Comparison of ENCODE assay signal across 9 cellular contexts in genomic region chr16:728890-729744, GRCh38. TPM values are rescaled to one million over a fixed set of nuclear protein-coding genes. Genes with fewer than 3 reads are reported as not detected.
DNase-seq lines count a peak whose midpoint lies in the region; ATAC-seq and TF ChIP-seq lines count a peak whose summit lies in the region.
"Had no signal": no experiment of that assay in that cellular context is flagged by ENCODE, and none has a peak within 500 bp of the region (broad histone marks: within the 10 kb centered on the region; RNA-seq: fewer than 3 reads in every experiment).

No MANE protein-coding gene starts in this region.

- H3K4me3 ChIP-seq in CD8-positive, alpha-beta memory T cell (ENCODE audit: low read length), result no peak overlapping the region
- no peak overlapping the region for H3K4me3 ChIP-seq in osteoblast (ENCODE audit: insufficient read depth, low read length)

- H3K4me3 Mint-ChIP-seq in CD8-positive, alpha-beta memory T cell, result peak overlapping the region; percentile 13 to 74 (median 49)
- peak overlapping the region in 3 of 4 donors; percentile 45 to 67 (median 51) for H3K4me3 Mint-ChIP-seq in IgD-negative memory B cell
- H3K4me3 Mint-ChIP-seq in central memory CD8-positive, alpha-beta T cell, result peak overlapping the region; percentile 69

- peak overlapping the region in 3 of 8 donors; percentile 27 to 58 (median 53) for H3K27ac Mint-ChIP-seq in CD8-positive, alpha-beta memory T cell
- peak overlapping the region in 2 of 3 donors; percentile 59 to 60 for H3K27ac Mint-ChIP-seq in IgD-negative memory B cell
- H3K27ac Mint-ChIP-seq in central memory CD8-positive, alpha-beta T cell (ENCODE audit: low read depth), result no peak overlapping the region
- H3K27ac Mint-ChIP-seq: mesothelial cell of epicardium had no signal

- no peaks in the 10 kb centered on the region for H3K27me3 ChIP-seq in CD8-positive, alpha-beta memory T cell (ENCODE audit: insufficient read depth, low read length, poor library complexity, severe bottlenecking)
- H3K27me3 ChIP-seq in osteoblast (ENCODE audit: insufficient read depth, low read length), result no peaks in the 10 kb centered on the region

- DNase-seq in CD8-positive, alpha-beta memory T cell, result no peak
- no peak for DNase-seq in central memory CD8-positive, alpha-beta T cell (ENCODE audit: low spot score in 2 of 2)
- peak; percentile 83 for DNase-seq in osteoblast (ENCODE audit: insufficient read length, low spot score, missing footprints)
- no peak for DNase-seq in SHP77 treated with DMSO at 0.1 percent for 48 hours (lab: John Stamatoyannopoulos, UW)
- no peak for DNase-seq in activated CD4-positive, alpha-beta T cell treated with anti-CD3 and anti-CD28 coated beads, Interleukin-2, amount 50 U/mL, for 1 hour

- POLR2A ChIA-PET in CD8-positive, alpha-beta memory T cell (lab: Charles Lee), result interaction anchor here (0.7 to 5.4 kb wide), 6 partner anchors 8 to 59 kb away, joined by 3 to 53 read pairs (median 6); partner anchors contain the start of genes ANTKMT, CHTF18, METRN and RPUSD1

- H3K4me2 ChIP-seq in osteoblast (ENCODE audit: insufficient read depth, low read length), result no peak overlapping the region

- peaks cover 0 to 13% (median 0%) of the 10 kb centered on the region in 3 donors for H3K4me1 Mint-ChIP-seq in CD8-positive, alpha-beta memory T cell
- H3K4me1 Mint-ChIP-seq in IgD-negative memory B cell, result peaks cover 0 to 2% (median 0%) of the 10 kb centered on the region in 3 donors
- H3K4me1 Mint-ChIP-seq in central memory CD8-positive, alpha-beta T cell, result no peaks in the 10 kb centered on the region
- H3K4me1 Mint-ChIP-seq: mesothelial cell of epicardium had no signal

- no peak overlapping the region for H2AFZ ChIP-seq in osteoblast (ENCODE audit: low read length)

- no peak for ATAC-seq in central memory CD8-positive, alpha-beta T cell (replicated peaks; ENCODE audit: extremely low read depth, poor library complexity, severe bottlenecking)
- ATAC-seq in GM18511 (IDR thresholded peaks at IDR 0.05; ENCODE audit: unreplicated experiment) (no peak), HG03159 (IDR thresholded peaks at IDR 0.05; ENCODE audit: unreplicated experiment) (no peak)

- CTCF ChIA-PET in CD8-positive, alpha-beta memory T cell (lab: Charles Lee), result interaction anchor here (2.1 to 18.9 kb wide), 2 partner anchors 12 kb away, joined by 9 to 332 read pairs; partner anchors contain the start of genes ANTKMT, CCDC78, CIAO3 and HAGHL

- peaks cover 4% of the 10 kb centered on the region for H4K20me1 ChIP-seq in osteoblast (ENCODE audit: insufficient read depth, low read length)

- no peak for TF ChIP-seq CTCF in osteoblast (IDR thresholded peaks at IDR 0.05; ENCODE audit: extremely low read depth, low read depth, low read length)

- peaks cover 6% of the 10 kb centered on the region for H3K4me1 ChIP-seq in CD8-positive, alpha-beta memory T cell (ENCODE audit: insufficient read depth, low read length)
- H3K4me1 ChIP-seq in osteoblast (ENCODE audit: insufficient read depth, low read length), result peaks cover 5% of the 10 kb centered on the region

- peaks cover 0 to 12% (median 0%) of the 10 kb centered on the region in 3 donors for H3K36me3 Mint-ChIP-seq in CD8-positive, alpha-beta memory T cell
- no peaks in the 10 kb centered on the region for H3K36me3 Mint-ChIP-seq in IgD-negative memory B cell
- peaks cover 18% of the 10 kb centered on the region for H3K36me3 Mint-ChIP-seq in central memory CD8-positive, alpha-beta T cell (ENCODE audit: insufficient read depth)

- no peaks in the 10 kb centered on the region for H3K79me2 ChIP-seq in osteoblast (ENCODE audit: insufficient read depth, low read length)

- no peaks in the 10 kb centered on the region for H3K9me3 ChIP-seq in CD8-positive, alpha-beta memory T cell (ENCODE audit: low read length)
- no peaks in the 10 kb centered on the region for H3K9me3 ChIP-seq in osteoblast (ENCODE audit: low read depth, low read length)

- H3K9me3 Mint-ChIP-seq in CD8-positive, alpha-beta memory T cell, result no peaks in the 10 kb centered on the region
- H3K9me3 Mint-ChIP-seq in IgD-negative memory B cell, result no peaks in the 10 kb centered on the region
- no peaks in the 10 kb centered on the region for H3K9me3 Mint-ChIP-seq in central memory CD8-positive, alpha-beta T cell
- H3K9me3 Mint-ChIP-seq: mesothelial cell of epicardium had no signal

- H3K27me3 Mint-ChIP-seq in CD8-positive, alpha-beta memory T cell, result no peaks in the 10 kb centered on the region
- H3K27me3 Mint-ChIP-seq in IgD-negative memory B cell, result no peaks in the 10 kb centered on the region
- H3K27me3 Mint-ChIP-seq in central memory CD8-positive, alpha-beta T cell, result no peaks in the 10 kb centered on the region

- peaks cover 10% of the 10 kb centered on the region for H3K36me3 ChIP-seq in CD8-positive, alpha-beta memory T cell (ENCODE audit: insufficient read depth, low read length)
- peaks cover 2% of the 10 kb centered on the region for H3K36me3 ChIP-seq in osteoblast (ENCODE audit: insufficient read depth, low read length)

- H3K27ac ChIP-seq in CD8-positive, alpha-beta memory T cell (ENCODE audit: low read depth, low read length), result peak overlapping the region; percentile 38
- H3K27ac ChIP-seq in osteoblast (ENCODE audit: low read depth, low read length), result no peak overlapping the region

RNA-seq across cellular contexts. Expression of gene HAGHL, which starts 2.2 kb away (rescaled TPM):
- total RNA-seq in CD8-positive, alpha-beta memory T cell, result 10 to 100 TPM; 31.5 to 35.6 TPM
- polyA plus RNA-seq in CD8-positive, alpha-beta memory T cell, result 10.7 TPM
- polyA plus RNA-seq in IgD-negative memory B cell, result 10.0 TPM
- 12.7 and 16.3 TPM in 2 replicates for total RNA-seq in osteoblast

RNA-seq across cellular contexts. Expression of gene CCDC78, which starts 2.9 kb away (rescaled TPM):
- 1 to 10 TPM; 9.8 to 9.9 TPM for total RNA-seq in CD8-positive, alpha-beta memory T cell
- polyA plus RNA-seq in CD8-positive, alpha-beta memory T cell, result 0.53 TPM
- 0.74 TPM for polyA plus RNA-seq in IgD-negative memory B cell
- total RNA-seq in osteoblast, result 2.1 and 2.2 TPM in 2 replicates

RNA-seq across cellular contexts. Expression of gene ANTKMT, which starts 8.2 kb away (rescaled TPM):
- 10 to 100 TPM; 64.2 to 72.0 TPM for total RNA-seq in CD8-positive, alpha-beta memory T cell
- polyA plus RNA-seq in CD8-positive, alpha-beta memory T cell, result 127 TPM
- 84.7 TPM for polyA plus RNA-seq in IgD-negative memory B cell
- 20.9 and 21.7 TPM in 2 replicates for total RNA-seq in osteoblast

RNA-seq across cellular contexts. Expression of gene CIAO3, which starts 11.7 kb away (rescaled TPM):
- 10 to 100 TPM; 34.8 to 37.9 TPM for total RNA-seq in CD8-positive, alpha-beta memory T cell
- 23.1 TPM for polyA plus RNA-seq in CD8-positive, alpha-beta memory T cell
- polyA plus RNA-seq in IgD-negative memory B cell, result 29.4 TPM
- total RNA-seq in osteoblast, result 32.2 and 35.1 TPM in 2 replicates

RNA-seq across cellular contexts. Expression of gene METRN, which starts 14.2 kb away (rescaled TPM):
- 10 to 100 TPM; 34.8 to 38.2 TPM for total RNA-seq in CD8-positive, alpha-beta memory T cell
- 50.3 TPM for polyA plus RNA-seq in CD8-positive, alpha-beta memory T cell
- polyA plus RNA-seq in IgD-negative memory B cell, result 2.8 TPM
- 30.9 and 33.3 TPM in 2 replicates for total RNA-seq in osteoblast
